Comparison of ENCODE assay signal across 12 cellular contexts in genomic region chrX:20500171-20500865, GRCh38.
A peak's percentile ranks its signal among the peaks of the same experiment; 100 is the strongest.
DNase-seq lines count a peak whose midpoint lies in the region; ATAC-seq lines count a peak whose summit lies in the region.
"Had no signal": no experiment of that assay in that cellular context is flagged by ENCODE, and none has a peak within 500 bp of the region (broad histone marks: within the 10 kb centered on the region; RNA-seq: fewer than 3 reads in every experiment).

No MANE protein-coding gene starts in this region.

- H3K9me3 Mint-ChIP-seq in stimulated activated effector memory CD8-positive, alpha-beta T cell treated with anti-CD3 and anti-CD28 coated beads, Interleukin-12 subunit alpha, Interleukin-12 subunit beta, amount 100 ng/mL, for 72 hours = no peaks in the 10 kb centered on the region
- no peaks in the 10 kb centered on the region for H3K9me3 Mint-ChIP-seq in CD8-positive, alpha-beta memory T cell

- peaks cover 18% of the 10 kb centered on the region for H3K4me1 Mint-ChIP-seq in stimulated activated effector memory CD8-positive, alpha-beta T cell treated with anti-CD3 and anti-CD28 coated beads, Interleukin-12 subunit alpha, Interleukin-12 subunit beta, amount 100 ng/mL, for 72 hours
- peaks cover 11 to 16% (median 16%) of the 10 kb centered on the region in 3 donors for H3K4me1 Mint-ChIP-seq in CD8-positive, alpha-beta memory T cell

- peak; percentile 0 for DNase-seq in activated T-cell treated with anti-CD3 and anti-CD28 coated beads for 1 hour (ENCODE audit: low read depth)
- DNase-seq in activated T-cell treated with anti-CD3 and anti-CD28 coated beads for 4 hours = no peak
- peak; percentile 0 for DNase-seq in activated CD4-positive, alpha-beta T cell treated with anti-CD3 and anti-CD28 coated beads, Interleukin-2, amount 50 U/mL, for 1 hour
- no peak for DNase-seq in stimulated activated effector memory CD8-positive, alpha-beta T cell treated with anti-CD3 and anti-CD28 coated beads, Interleukin-12 subunit alpha, Interleukin-12 subunit beta, amount 100 ng/mL, for 72 hours (ENCODE audit: low spot score in 2 of 2)
- no peak for DNase-seq in RKO (ENCODE audit: low spot score)
- no peak for DNase-seq in CD8-positive, alpha-beta memory T cell
- DNase-seq: ACHN, anterior cingulate cortex, hippocampal formation, Right ventricle myocardium superior had no signal

- H3K9me3 ChIP-seq in CD8-positive, alpha-beta memory T cell (ENCODE audit: low read length) = no peaks in the 10 kb centered on the region

- peaks cover 7 to 10% of the 10 kb centered on the region in 2 donors for H3K27me3 Mint-ChIP-seq in CD8-positive, alpha-beta memory T cell

- H3K4me3 Mint-ChIP-seq in stimulated activated effector memory CD8-positive, alpha-beta T cell treated with anti-CD3 and anti-CD28 coated beads, Interleukin-12 subunit alpha, Interleukin-12 subunit beta, amount 100 ng/mL, for 72 hours = peak overlapping the region; percentile 53
- H3K4me3 Mint-ChIP-seq in CD8-positive, alpha-beta memory T cell = peak overlapping the region in 3 of 7 donors; percentile 36 to 52 (median 37)

- H3K27ac Mint-ChIP-seq in stimulated activated effector memory CD8-positive, alpha-beta T cell treated with anti-CD3 and anti-CD28 coated beads, Interleukin-12 subunit alpha, Interleukin-12 subunit beta, amount 100 ng/mL, for 72 hours = no peak overlapping the region
- peak overlapping the region in 2 of 8 donors; percentile 56 to 94 for H3K27ac Mint-ChIP-seq in CD8-positive, alpha-beta memory T cell

- H3K36me3 Mint-ChIP-seq in stimulated activated effector memory CD8-positive, alpha-beta T cell treated with anti-CD3 and anti-CD28 coated beads, Interleukin-12 subunit alpha, Interleukin-12 subunit beta, amount 100 ng/mL, for 72 hours = no peaks in the 10 kb centered on the region
- H3K36me3 Mint-ChIP-seq in CD8-positive, alpha-beta memory T cell = no peaks in the 10 kb centered on the region

- H3K27ac ChIP-seq in CD8-positive, alpha-beta memory T cell (ENCODE audit: low read depth, low read length) = no peak overlapping the region

- no peaks in the 10 kb centered on the region for H3K27me3 ChIP-seq in CD8-positive, alpha-beta memory T cell (ENCODE audit: insufficient read depth, low read length, poor library complexity, severe bottlenecking)

- POLR2A ChIA-PET in CD8-positive, alpha-beta memory T cell (lab: Charles Lee) = interaction anchor here (0.6 to 1.0 kb wide), 2 partner anchors 46 to 417 kb away, joined by 3 read pairs; no protein-coding TSS in a partner anchor

- no peak overlapping the region for H3K4me3 ChIP-seq in CD8-positive, alpha-beta memory T cell (ENCODE audit: low read length)

- ATAC-seq in HG03064 (IDR thresholded peaks at IDR 0.05; ENCODE audit: low read depth, unreplicated experiment) = peak; percentile 82
- ATAC-seq in stimulated activated effector memory CD8-positive, alpha-beta T cell treated with anti-CD3 and anti-CD28 coated beads, Interleukin-12 subunit alpha, Interleukin-12 subunit beta, amount 100 ng/mL, for 72 hours = peak; percentile 100
- ATAC-seq in GM21528 (IDR thresholded peaks at IDR 0.05; ENCODE audit: low FRiP score, unreplicated experiment) = no peak

- CTCF ChIA-PET in CD8-positive, alpha-beta memory T cell (lab: Charles Lee) = no interaction called here

- no peaks in the 10 kb centered on the region for H3K4me1 ChIP-seq in CD8-positive, alpha-beta memory T cell (ENCODE audit: insufficient read depth, low read length)

- H3K36me3 ChIP-seq in CD8-positive, alpha-beta memory T cell (ENCODE audit: insufficient read depth, low read length) = no peaks in the 10 kb centered on the region

Comparison
In these comparisons a context has a peak if more than half of its experiments do, and no peak if none do; other contexts are left out.
1. DNase-seq: peak in activated T-cell treated with anti-CD3 and anti-CD28 coated beads for 1 hour (single experiment) and activated CD4-positive, alpha-beta T cell treated with anti-CD3 and anti-CD28 coated beads, Interleukin-2, amount 50 U/mL, for 1 hour (single experiment); none in activated T-cell treated with anti-CD3 and anti-CD28 coated beads for 4 hours (single experiment), stimulated activated effector memory CD8-positive, alpha-beta T cell treated with anti-CD3 and anti-CD28 coated beads, Interleukin-12 subunit alpha, Interleukin-12 subunit beta, amount 100 ng/mL, for 72 hours (0 of 2), RKO (single experiment) and CD8-positive, alpha-beta memory T cell (0 of 5).